15 cellular contexts compared by ENCODE assay signal in genomic region chr6:101400341-101400740, GRCh38. TPM values are rescaled to one million over a fixed set of nuclear protein-coding genes. Genes with fewer than 3 reads are reported as not detected.
"Had no signal": no experiment of that assay in that cellular context is flagged by ENCODE, and none has a peak within 500 bp of the region (broad histone marks: within the 10 kb centered on the region; RNA-seq: fewer than 3 reads in every experiment).

No MANE protein-coding gene starts in this region.

- H3K36me3 Mint-ChIP-seq: activated naive CD8-positive, alpha-beta T cell treated with anti-CD3 and anti-CD28 coated beads for 36 hours had no signal

- H3K4me3 ChIP-seq: heart left ventricle, pancreas, skin epidermis, transverse colon had no signal

- H3K27ac ChIP-seq: heart left ventricle, pancreas, right atrium auricular region, skin epidermis, transverse colon had no signal

- H3K4me3 Mint-ChIP-seq: activated CD4-positive, alpha-beta memory T cell treated with anti-CD3 and anti-CD28 coated beads, Interleukin-2, amount 10 ng/mL, durations not matched to agents 7 days and 5 days; activated CD4-positive, alpha-beta T cell treated with anti-CD3 and anti-CD28 coated beads for 36 hours; activated naive CD8-positive, alpha-beta T cell treated with anti-CD3 and anti-CD28 coated beads for 36 hours; activated T-cell treated with anti-CD3 and anti-CD28 coated beads, Interleukin-2, amount 50 U/mL, for 72 hours had no signal

- H3K4me1 Mint-ChIP-seq: activated CD4-positive, alpha-beta T cell treated with anti-CD3 and anti-CD28 coated beads for 36 hours; activated naive CD8-positive, alpha-beta T cell treated with anti-CD3 and anti-CD28 coated beads for 36 hours had no signal

- H3K27ac Mint-ChIP-seq: activated CD4-positive, alpha-beta memory T cell treated with anti-CD3 and anti-CD28 coated beads, Interleukin-2, amount 10 ng/mL, durations not matched to agents 7 days and 5 days; activated CD4-positive, alpha-beta T cell treated with anti-CD3 and anti-CD28 coated beads for 36 hours; activated naive CD8-positive, alpha-beta T cell treated with anti-CD3 and anti-CD28 coated beads for 36 hours; activated T-cell treated with anti-CD3 and anti-CD28 coated beads, Interleukin-2, amount 50 U/mL, for 72 hours had no signal

- DNase-seq: activated CD4-positive, alpha-beta memory T cell treated with anti-CD3 and anti-CD28 coated beads, Interleukin-2, amount 10 ng/mL, durations not matched to agents 7 days and 5 days; activated CD4-positive, alpha-beta T cell treated with anti-CD3 and anti-CD28 coated beads for 36 hours; activated gamma-delta T cell treated with Interleukin-2 at 50 U/mL for 16 hours; activated naive CD8-positive, alpha-beta T cell treated with anti-CD3 and anti-CD28 coated beads for 36 hours; activated T-cell treated with anti-CD3 and anti-CD28 coated beads, Interleukin-2, amount 50 U/mL, for 72 hours; foreskin melanocyte; heart left ventricle; left ventricle myocardium superior; mesenchymal stem cell; pancreas; stimulated activated CD4-positive, alpha-beta T cell treated with anti-CD3 and anti-CD28 coated beads, Interleukin-4, amount 100 ng/mL, for 4 hours; transverse colon had no signal

- H3K27me3 ChIP-seq: pancreas had no signal

- ATAC-seq: activated CD4-positive, alpha-beta T cell treated with anti-CD3 and anti-CD28 coated beads for 36 hours; activated T-cell treated with anti-CD3 and anti-CD28 coated beads, Interleukin-2, amount 50 U/mL, for 72 hours; heart left ventricle; left ventricle myocardium superior; pancreas had no signal

RNA-seq across cellular contexts. Expression of gene GRIK2, which starts 6.8 kb away (rescaled TPM):
- total RNA-seq: activated CD4-positive, alpha-beta memory T cell treated with anti-CD3 and anti-CD28 coated beads, Interleukin-2, amount 10 ng/mL, durations not matched to agents 7 days and 5 days; activated CD4-positive, alpha-beta T cell treated with anti-CD3 and anti-CD28 coated beads for 36 hours; activated naive CD8-positive, alpha-beta T cell treated with anti-CD3 and anti-CD28 coated beads for 36 hours; activated T-cell treated with anti-CD3 and anti-CD28 coated beads, Interleukin-2, amount 50 U/mL, for 72 hours; endothelial cell of umbilical vein had no signal
